12 cellular contexts compared by ENCODE assay signal in genomic region chr7:130207642-130208041, GRCh38. TPM values are rescaled to one million over a fixed set of nuclear protein-coding genes. Genes with fewer than 3 reads are reported as not detected.
DNase-seq lines count a peak whose midpoint lies in the region; ATAC-seq, FAIRE-seq and TF ChIP-seq lines count a peak whose summit lies in the region.
"Had no signal": no experiment of that assay in that cellular context is flagged by ENCODE, and none has a peak within 500 bp of the region (broad histone marks: within the 10 kb centered on the region; RNA-seq: fewer than 3 reads in every experiment).

A gene with protein sequence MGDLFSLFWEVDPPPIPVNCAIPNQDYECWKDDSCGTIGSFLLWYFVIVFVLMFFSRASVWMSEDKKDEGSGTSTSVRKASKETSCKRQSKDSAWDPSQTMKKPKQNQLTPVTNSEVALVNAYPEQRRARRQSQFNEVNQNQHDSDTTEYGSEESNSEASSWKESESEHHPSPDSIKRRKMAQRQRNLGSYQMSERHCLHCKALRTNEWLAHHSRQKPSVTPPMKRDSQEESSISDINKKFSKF (plus strand): TSS chr7:130207860. CDS start chr7:130207911, 51 bp downstream.

- H3K9me3 Mint-ChIP-seq in activated T-helper 17 cell treated with anti-CD3 and anti-CD28 coated beads, Interleukin-2, amount 50 U/mL, for 72 hours, result no peaks in the 10 kb centered on the region
- H3K9me3 Mint-ChIP-seq: naive B cell had no signal

- H3K36me3 Mint-ChIP-seq in activated T-helper 17 cell treated with anti-CD3 and anti-CD28 coated beads, Interleukin-2, amount 50 U/mL, for 72 hours (ENCODE audit: low read depth), result peaks cover 25% of the 10 kb centered on the region

- no peaks in the 10 kb centered on the region for H3K9me3 ChIP-seq in ovary

- peak; percentile 23 for DNase-seq in AG09319 (ENCODE audit: extremely low read depth, low read depth)
- peak; percentile 5 for DNase-seq in HTR-8/SVneo (ENCODE audit: insufficient read length, low spot score)
- peak; percentile 63 for DNase-seq in kidney tubule cell (ENCODE audit: low spot score)
- DNase-seq in DMS53 treated with DMSO at 0.1 percent for 48 hours (lab: John Stamatoyannopoulos, UW; ENCODE audit: unreplicated experiment), result no peak
- DNase-seq in ovary, result no peak
- DNase-seq in NCI-H2107 treated with DMSO at 0.1 percent for 48 hours (lab: John Stamatoyannopoulos, UW; ENCODE audit: unreplicated experiment), result no peak
- no peak for DNase-seq in activated T-cell treated with anti-CD3 and anti-CD28 coated beads for 4 hours
- DNase-seq: naive B cell had no signal

- H3K27ac ChIP-seq in ovary, result no peak within 1 kb of the TSS

- H3K4me3 ChIP-seq in ovary, result no peak within 1 kb of the TSS

- H3K27me3 ChIP-seq in ovary, result no peaks in the 10 kb centered on the region

- H3K4me3 Mint-ChIP-seq in activated T-helper 17 cell treated with anti-CD3 and anti-CD28 coated beads, Interleukin-2, amount 50 U/mL, for 72 hours, result no peak within 1 kb of the TSS

- no peak for TF ChIP-seq CTCF in AG09319 (IDR thresholded peaks at IDR 0.05; ENCODE audit: low read depth, low read length)
- no peak for TF ChIP-seq CTCF in ovary (IDR thresholded peaks at IDR 0.05)

- no peak for TF ChIP-seq EP300 in ovary (IDR thresholded peaks at IDR 0.05)

- H3K4me1 ChIP-seq in ovary (ENCODE audit: insufficient read depth), result no peaks in the 10 kb centered on the region

- peaks cover 11% of the 10 kb centered on the region for H3K4me1 Mint-ChIP-seq in activated T-helper 17 cell treated with anti-CD3 and anti-CD28 coated beads, Interleukin-2, amount 50 U/mL, for 72 hours

- intact Hi-C loops in ovary (cut with DNase I), result no loop called here

- FAIRE-seq in HTR-8/SVneo (lab: Jason Lieb, UNC), result no peak
- FAIRE-seq: GM12891 had no signal

- TF ChIP-seq POLR2A in ovary (IDR thresholded peaks at IDR 0.05), result no peak

- peak; percentile 23 for ATAC-seq in activated T-helper 17 cell treated with anti-CD3 and anti-CD28 coated beads, Interleukin-2, amount 50 U/mL, for 72 hours (replicated peaks)

- H3K36me3 ChIP-seq in ovary, result no peaks in the 10 kb centered on the region

- peaks cover 4% of the 10 kb centered on the region for H3K27me3 Mint-ChIP-seq in activated T-helper 17 cell treated with anti-CD3 and anti-CD28 coated beads, Interleukin-2, amount 50 U/mL, for 72 hours

- H3K27ac Mint-ChIP-seq in activated T-helper 17 cell treated with anti-CD3 and anti-CD28 coated beads, Interleukin-2, amount 50 U/mL, for 72 hours, result no peak within 1 kb of the TSS

RNA-seq across cellular contexts. Expression of the gene that starts here (rescaled TPM):
- total RNA-seq in activated T-helper 17 cell treated with anti-CD3 and anti-CD28 coated beads, Interleukin-2, amount 50 U/mL, for 72 hours, result not detected
- total RNA-seq in ovary, result not detected
- polyA plus RNA-seq in ovary, result not detected
- total RNA-seq: subcutaneous adipose tissue; T-helper 2 cell treated with Interferon-gamma antibody and Interleukin-4, amounts not matched to agents 100 ng/mL and 5 ng/mL, for 36 hours had no signal

Comparison
In these comparisons a context has a peak if more than half of its experiments do, and no peak if none do; other contexts are left out.
1. Peak in ATAC-seq in activated T-helper 17 cell treated with anti-CD3 and anti-CD28 coated beads, Interleukin-2, amount 50 U/mL, for 72 hours; RNA of the gene not detected or under 1 TPM.
2. DNase-seq: peak in AG09319 (single experiment), HTR-8/SVneo (single experiment) and kidney tubule cell (single experiment); none in DMS53 treated with DMSO at 0.1 percent for 48 hours (single experiment), ovary (0 of 5), NCI-H2107 treated with DMSO at 0.1 percent for 48 hours (single experiment) and activated T-cell treated with anti-CD3 and anti-CD28 coated beads for 4 hours (single experiment).